1 cellular context compared by ENCODE assay signal in genomic region chr1:31593770-31594632, GRCh38.
TF ChIP-seq lines count a peak whose summit lies in the region.

No MANE protein-coding gene starts in this region.

TF ChIP-seq in HepG2, 621 proteins besides CTCF, POLR2A, EP300 and RAD21 (continued from another document and continues in another):
- TF ChIP-seq PHF20 (CRISPR knock-in tag; IDR thresholded peaks at IDR 0.05) (no peak), GTF3A (CRISPR knock-in tag; conservative IDR thresholded peaks at IDR 0.05) (no peak), FOXA1 (IDR thresholded peaks at IDR 0.05) (no peak), FOXA1 (CRISPR knock-in tag; IDR thresholded peaks at IDR 0.05) (peak; percentile 20; the same call in 1 of the 2 replicates), ZNF451 (CRISPR knock-in tag; IDR thresholded peaks at IDR 0.05) (no peak), U2AF2 (IDR thresholded peaks at IDR 0.05; ENCODE audit: low read depth, low read length) (no peak), AGO1 (IDR thresholded peaks at IDR 0.05; ENCODE audit: low read depth, low read length, poor library complexity, severe bottlenecking) (no peak), ARID2 (CRISPR knock-in tag; IDR thresholded peaks at IDR 0.05; ENCODE audit: borderline replicate concordance) (no peak), HOXA5 (CRISPR knock-in tag; IDR thresholded peaks at IDR 0.05) (no peak), RFXAP (CRISPR knock-in tag; IDR thresholded peaks at IDR 0.05; ENCODE audit: borderline replicate concordance) (no peak), SIX4 (CRISPR knock-in tag; IDR thresholded peaks at IDR 0.05) (no peak), DRAP1 (CRISPR knock-in tag; IDR thresholded peaks at IDR 0.05) (no peak), ZNF251 (CRISPR knock-in tag; IDR thresholded peaks at IDR 0.05) (no peak), GFI1 (CRISPR knock-in tag; IDR thresholded peaks at IDR 0.05; ENCODE audit: borderline replicate concordance) (no peak), SIN3B (IDR thresholded peaks at IDR 0.05; ENCODE audit: low read length) (no peak), DNMT1 (CRISPR knock-in tag; IDR thresholded peaks at IDR 0.05) (no peak), ZNF274 (CRISPR knock-in tag; IDR thresholded peaks at IDR 0.05) (no peak), BRD4 (CRISPR knock-in tag; IDR thresholded peaks at IDR 0.05) (no peak), ZMYM3 (CRISPR knock-in tag; IDR thresholded peaks at IDR 0.05) (0 out of 2 replicates have a peak, but pooled peaks have one; percentile 13), MIER3 (CRISPR knock-in tag; IDR thresholded peaks at IDR 0.05; ENCODE audit: borderline replicate concordance) (peak; percentile 34; the same call in 1 of the 2 replicates), POLR2G (IDR thresholded peaks at IDR 0.05; ENCODE audit: low read depth, low read length) (no peak), ZKSCAN8 (CRISPR knock-in tag; IDR thresholded peaks at IDR 0.05; ENCODE audit: borderline replicate concordance) (no peak), ZNF10 (CRISPR knock-in tag; IDR thresholded peaks at IDR 0.05; ENCODE audit: borderline replicate concordance, low read depth) (no peak), RXRB (CRISPR knock-in tag; IDR thresholded peaks at IDR 0.05; ENCODE audit: borderline replicate concordance) (peak; percentile 58; the same call in 1 of the 2 replicates), RNF2 (conservative IDR thresholded peaks at IDR 0.05; ENCODE audit: low read depth) (no peak), ZNF350 (CRISPR knock-in tag; IDR thresholded peaks at IDR 0.05; ENCODE audit: borderline replicate concordance, low read depth) (0 out of 2 replicates have a peak, but pooled peaks have one; percentile 27), MNT (IDR thresholded peaks at IDR 0.05) (no peak), ZIK1 (CRISPR knock-in tag; IDR thresholded peaks at IDR 0.05; ENCODE audit: borderline replicate concordance, low read depth) (no peak), GZF1 (CRISPR knock-in tag; IDR thresholded peaks at IDR 0.05) (no peak), ZMYM2 (CRISPR knock-in tag; IDR thresholded peaks at IDR 0.05) (no peak), ZNF557 (CRISPR knock-in tag; IDR thresholded peaks at IDR 0.05) (no peak), MLXIP (CRISPR knock-in tag; IDR thresholded peaks at IDR 0.05; ENCODE audit: borderline replicate concordance) (no peak), MAZ (IDR thresholded peaks at IDR 0.05; ENCODE audit: borderline replicate concordance, low read depth, low read length) (no peak), MAZ (CRISPR knock-in tag; IDR thresholded peaks at IDR 0.05; ENCODE audit: low read depth) (0 out of 2 replicates have a peak, but pooled peaks have one; percentile 38), ARHGAP35 (CRISPR knock-in tag; IDR thresholded peaks at IDR 0.05; ENCODE audit: borderline replicate concordance) (no peak), ZBTB39 (CRISPR knock-in tag; IDR thresholded peaks at IDR 0.05) (no peak), BHLHE40 (IDR thresholded peaks at IDR 0.05; ENCODE audit: low read length) (0 out of 2 replicates have a peak, but pooled peaks have one; percentile 4), BCL3 (CRISPR knock-in tag; IDR thresholded peaks at IDR 0.05) (no peak), ZNF317 (CRISPR knock-in tag; IDR thresholded peaks at IDR 0.05) (no peak), FOSL1 (CRISPR knock-in tag; IDR thresholded peaks at IDR 0.05; ENCODE audit: borderline replicate concordance) (no peak), ZNF17 (CRISPR knock-in tag; IDR thresholded peaks at IDR 0.05) (no peak), KLF12 (CRISPR knock-in tag; IDR thresholded peaks at IDR 0.05; ENCODE audit: borderline replicate concordance) (no peak), ZNF788 (CRISPR knock-in tag; IDR thresholded peaks at IDR 0.05; ENCODE audit: borderline replicate concordance) (no peak), HOXA3 (CRISPR knock-in tag; IDR thresholded peaks at IDR 0.05) (no peak), NFATC3 (CRISPR knock-in tag; IDR thresholded peaks at IDR 0.05) (no peak), GTF2F1 (IDR thresholded peaks at IDR 0.05; ENCODE audit: low read length) (no peak), U2AF1 (optimal IDR thresholded peaks at IDR 0.05; ENCODE audit: low read depth, low read length) (no peak), JDP2 (CRISPR knock-in tag; IDR thresholded peaks at IDR 0.05; ENCODE audit: borderline replicate concordance) (no peak)
- TF ChIP-seq, protein P1, sequence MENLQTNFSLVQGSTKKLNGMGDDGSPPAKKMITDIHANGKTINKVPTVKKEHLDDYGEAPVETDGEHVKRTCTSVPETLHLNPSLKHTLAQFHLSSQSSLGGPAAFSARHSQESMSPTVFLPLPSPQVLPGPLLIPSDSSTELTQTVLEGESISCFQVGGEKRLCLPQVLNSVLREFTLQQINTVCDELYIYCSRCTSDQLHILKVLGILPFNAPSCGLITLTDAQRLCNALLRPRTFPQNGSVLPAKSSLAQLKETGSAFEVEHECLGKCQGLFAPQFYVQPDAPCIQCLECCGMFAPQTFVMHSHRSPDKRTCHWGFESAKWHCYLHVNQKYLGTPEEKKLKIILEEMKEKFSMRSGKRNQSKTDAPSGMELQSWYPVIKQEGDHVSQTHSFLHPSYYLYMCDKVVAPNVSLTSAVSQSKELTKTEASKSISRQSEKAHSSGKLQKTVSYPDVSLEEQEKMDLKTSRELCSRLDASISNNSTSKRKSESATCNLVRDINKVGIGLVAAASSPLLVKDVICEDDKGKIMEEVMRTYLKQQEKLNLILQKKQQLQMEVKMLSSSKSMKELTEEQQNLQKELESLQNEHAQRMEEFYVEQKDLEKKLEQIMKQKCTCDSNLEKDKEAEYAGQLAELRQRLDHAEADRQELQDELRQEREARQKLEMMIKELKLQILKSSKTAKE (CRISPR knock-in tag; IDR thresholded peaks at IDR 0.05; ENCODE audit: borderline replicate concordance): no peak
- TF ChIP-seq, protein P2, sequence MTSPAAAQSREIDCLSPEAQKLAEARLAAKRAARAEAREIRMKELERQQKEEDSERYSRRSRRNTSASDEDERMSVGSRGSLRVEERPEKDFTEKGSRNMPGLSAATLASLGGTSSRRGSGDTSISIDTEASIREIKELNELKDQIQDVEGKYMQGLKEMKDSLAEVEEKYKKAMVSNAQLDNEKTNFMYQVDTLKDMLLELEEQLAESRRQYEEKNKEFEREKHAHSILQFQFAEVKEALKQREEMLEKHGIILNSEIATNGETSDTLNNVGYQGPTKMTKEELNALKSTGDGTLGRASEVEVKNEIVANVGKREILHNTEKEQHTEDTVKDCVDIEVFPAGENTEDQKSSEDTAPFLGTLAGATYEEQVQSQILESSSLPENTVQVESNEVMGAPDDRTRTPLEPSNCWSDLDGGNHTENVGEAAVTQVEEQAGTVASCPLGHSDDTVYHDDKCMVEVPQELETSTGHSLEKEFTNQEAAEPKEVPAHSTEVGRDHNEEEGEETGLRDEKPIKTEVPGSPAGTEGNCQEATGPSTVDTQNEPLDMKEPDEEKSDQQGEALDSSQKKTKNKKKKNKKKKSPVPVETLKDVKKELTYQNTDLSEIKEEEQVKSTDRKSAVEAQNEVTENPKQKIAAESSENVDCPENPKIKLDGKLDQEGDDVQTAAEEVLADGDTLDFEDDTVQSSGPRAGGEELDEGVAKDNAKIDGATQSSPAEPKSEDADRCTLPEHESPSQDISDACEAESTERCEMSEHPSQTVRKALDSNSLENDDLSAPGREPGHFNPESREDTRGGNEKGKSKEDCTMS (CRISPR knock-in tag; conservative IDR thresholded peaks at IDR 0.05): no peak
- TF ChIP-seq, protein P3, sequence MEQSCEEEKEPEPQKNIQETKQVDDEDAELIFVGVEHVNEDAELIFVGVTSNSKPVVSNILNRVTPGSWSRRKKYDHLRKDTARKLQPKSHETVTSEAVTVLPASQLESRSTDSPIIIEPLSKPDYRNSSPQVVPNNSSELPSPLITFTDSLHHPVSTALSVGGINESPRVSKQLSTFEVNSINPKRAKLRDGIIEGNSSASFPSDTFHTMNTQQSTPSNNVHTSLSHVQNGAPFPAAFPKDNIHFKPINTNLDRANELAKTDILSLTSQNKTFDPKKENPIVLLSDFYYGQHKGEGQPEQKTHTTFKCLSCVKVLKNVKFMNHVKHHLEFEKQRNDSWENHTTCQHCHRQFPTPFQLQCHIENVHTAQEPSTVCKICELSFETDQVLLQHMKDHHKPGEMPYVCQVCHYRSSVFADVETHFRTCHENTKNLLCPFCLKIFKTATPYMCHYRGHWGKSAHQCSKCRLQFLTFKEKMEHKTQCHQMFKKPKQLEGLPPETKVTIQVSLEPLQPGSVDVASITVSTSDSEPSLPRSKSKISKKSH (CRISPR knock-in tag; IDR thresholded peaks at IDR 0.05; ENCODE audit: borderline replicate concordance): 0 out of 2 replicates have a peak, but pooled peaks have one; percentile 25
- TF ChIP-seq, protein P4, sequence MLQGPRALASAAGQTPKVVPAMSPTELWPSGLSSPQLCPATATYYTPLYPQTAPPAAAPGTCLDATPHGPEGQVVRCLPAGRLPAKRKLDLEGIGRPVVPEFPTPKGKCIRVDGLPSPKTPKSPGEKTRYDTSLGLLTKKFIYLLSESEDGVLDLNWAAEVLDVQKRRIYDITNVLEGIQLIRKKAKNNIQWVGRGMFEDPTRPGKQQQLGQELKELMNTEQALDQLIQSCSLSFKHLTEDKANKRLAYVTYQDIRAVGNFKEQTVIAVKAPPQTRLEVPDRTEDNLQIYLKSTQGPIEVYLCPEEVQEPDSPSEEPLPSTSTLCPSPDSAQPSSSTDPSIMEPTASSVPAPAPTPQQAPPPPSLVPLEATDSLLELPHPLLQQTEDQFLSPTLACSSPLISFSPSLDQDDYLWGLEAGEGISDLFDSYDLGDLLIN (CRISPR knock-in tag; IDR thresholded peaks at IDR 0.05; ENCODE audit: borderline replicate concordance): no peak
- TF ChIP-seq, protein P5, sequence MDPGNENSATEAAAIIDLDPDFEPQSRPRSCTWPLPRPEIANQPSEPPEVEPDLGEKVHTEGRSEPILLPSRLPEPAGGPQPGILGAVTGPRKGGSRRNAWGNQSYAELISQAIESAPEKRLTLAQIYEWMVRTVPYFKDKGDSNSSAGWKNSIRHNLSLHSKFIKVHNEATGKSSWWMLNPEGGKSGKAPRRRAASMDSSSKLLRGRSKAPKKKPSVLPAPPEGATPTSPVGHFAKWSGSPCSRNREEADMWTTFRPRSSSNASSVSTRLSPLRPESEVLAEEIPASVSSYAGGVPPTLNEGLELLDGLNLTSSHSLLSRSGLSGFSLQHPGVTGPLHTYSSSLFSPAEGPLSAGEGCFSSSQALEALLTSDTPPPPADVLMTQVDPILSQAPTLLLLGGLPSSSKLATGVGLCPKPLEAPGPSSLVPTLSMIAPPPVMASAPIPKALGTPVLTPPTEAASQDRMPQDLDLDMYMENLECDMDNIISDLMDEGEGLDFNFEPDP (CRISPR knock-in tag; conservative IDR thresholded peaks at IDR 0.05): no peak
